6 cellular contexts compared by ENCODE assay signal in genomic region chrX:154400369-154400817, GRCh38. TPM values are rescaled to one million over a fixed set of nuclear protein-coding genes. Genes with fewer than 3 reads are reported as not detected.
A peak's percentile ranks its signal among the peaks of the same experiment; 100 is the strongest.
DNase-seq lines count a peak whose midpoint lies in the region; ATAC-seq and TF ChIP-seq lines count a peak whose summit lies in the region.
"Not testable (repeated sequence)": the region's sequence is repeated elsewhere in the genome, so short reads cannot be mapped to it uniquely, and the experiment has no call there.

No MANE protein-coding gene starts in this region.

- H3K4me2 ChIP-seq in GM23338, result 0 out of 2 replicates have a peak overlapping the region, but pooled peaks have one; percentile 90

- H3K4me3 ChIP-seq in GM23338 (peak overlapping the region; percentile 85; the same call in 1 of the 2 replicates), fibroblast of mammary gland (ENCODE audit: control insufficient read depth, low read depth, low read length) (peak overlapping the region; percentile 87)
- H3K4me3 ChIP-seq in neutrophil (ENCODE audit: low read depth in 1 of 2, low read length in 1 of 2), result not testable (repeated sequence)

- ATAC-seq in GM23338; activated naive CD8-positive, alpha-beta T cell treated with anti-CD3 and anti-CD28 coated beads, Interleukin-2, amount 50 U/mL, for 24 hours: not testable (repeated sequence)

- H3K27ac ChIP-seq in 22Rv1 (peak overlapping the region; percentile 93), GM23338 (ENCODE audit: low read depth) (peak overlapping the region; percentile 92), neutrophil (peak overlapping the region; percentile 55)

- not testable (repeated sequence) for H3K9me3 Mint-ChIP-seq in GM23338; T-helper 1 cell treated with Interleukin-12 subunit alpha and Interleukin-12 subunit beta and Interleukin-4 antibody, amounts not matched to agents 30 μg/mL and 1 μg/mL, for 36 hours; activated naive CD8-positive, alpha-beta T cell treated with anti-CD3 and anti-CD28 coated beads, Interleukin-2, amount 50 U/mL, for 24 hours

- H3K79me2 ChIP-seq in GM23338 (replicated peaks; ENCODE audit: insufficient read depth), result peaks cover 17% of the 10 kb centered on the region

- peak overlapping the region; percentile 100 for H3K4me3 Mint-ChIP-seq in GM23338
- peak overlapping the region; percentile 100 for H3K4me3 Mint-ChIP-seq in T-helper 1 cell treated with Interleukin-12 subunit alpha and Interleukin-12 subunit beta and Interleukin-4 antibody, amounts not matched to agents 30 μg/mL and 1 μg/mL, for 36 hours
- H3K4me3 Mint-ChIP-seq in activated naive CD8-positive, alpha-beta T cell treated with anti-CD3 and anti-CD28 coated beads, Interleukin-2, amount 50 U/mL, for 24 hours, result peak overlapping the region; percentile 89

- not testable (repeated sequence) for H4K20me1 ChIP-seq in GM23338 (replicated peaks; ENCODE audit: insufficient read depth)

- H2AFZ ChIP-seq in GM23338, result not testable (repeated sequence)

- H3F3A ChIP-seq in GM23338 (replicated peaks; ENCODE audit: low read depth), result peaks cover 21% of the 10 kb centered on the region

- peaks cover 13% of the 10 kb centered on the region; the same call in 2 of the 3 replicates for H3K4me1 Mint-ChIP-seq in GM23338
- H3K4me1 Mint-ChIP-seq in T-helper 1 cell treated with Interleukin-12 subunit alpha and Interleukin-12 subunit beta and Interleukin-4 antibody, amounts not matched to agents 30 μg/mL and 1 μg/mL, for 36 hours (ENCODE audit: low read depth), result peaks cover 14% of the 10 kb centered on the region
- H3K4me1 Mint-ChIP-seq in activated naive CD8-positive, alpha-beta T cell treated with anti-CD3 and anti-CD28 coated beads, Interleukin-2, amount 50 U/mL, for 24 hours, result peaks cover 22% of the 10 kb centered on the region

- H3K9me2 ChIP-seq in GM23338 (ENCODE audit: insufficient read depth), result not testable (repeated sequence)

- H3K27ac Mint-ChIP-seq in GM23338, result peak overlapping the region; percentile 65; the same call in 1 of the 2 replicates
- peak overlapping the region; percentile 49 for H3K27ac Mint-ChIP-seq in T-helper 1 cell treated with Interleukin-12 subunit alpha and Interleukin-12 subunit beta and Interleukin-4 antibody, amounts not matched to agents 30 μg/mL and 1 μg/mL, for 36 hours
- peak overlapping the region; percentile 96 for H3K27ac Mint-ChIP-seq in activated naive CD8-positive, alpha-beta T cell treated with anti-CD3 and anti-CD28 coated beads, Interleukin-2, amount 50 U/mL, for 24 hours

- TF ChIP-seq CTCF in 22Rv1 (IDR thresholded peaks at IDR 0.05); GM23338 (conservative IDR thresholded peaks at IDR 0.05; ENCODE audit: low read depth in 2 of 2); fibroblast of mammary gland (conservative IDR thresholded peaks at IDR 0.05; ENCODE audit: control insufficient read depth, insufficient read depth, low read depth, low read length); neutrophil (IDR thresholded peaks at IDR 0.05): not testable (repeated sequence)

- DNase-seq in GM23338 (ENCODE audit: low spot score); activated naive CD8-positive, alpha-beta T cell treated with anti-CD3 and anti-CD28 coated beads, Interleukin-2, amount 50 U/mL, for 24 hours; fibroblast of mammary gland (ENCODE audit: low read depth): not testable (repeated sequence)

- H3K36me3 Mint-ChIP-seq in GM23338 (ENCODE audit: low read depth), result peaks cover 36% of the 10 kb centered on the region
- H3K36me3 Mint-ChIP-seq in T-helper 1 cell treated with Interleukin-12 subunit alpha and Interleukin-12 subunit beta and Interleukin-4 antibody, amounts not matched to agents 30 μg/mL and 1 μg/mL, for 36 hours (ENCODE audit: low read depth), result peaks cover 25% of the 10 kb centered on the region
- H3K36me3 Mint-ChIP-seq in activated naive CD8-positive, alpha-beta T cell treated with anti-CD3 and anti-CD28 coated beads, Interleukin-2, amount 50 U/mL, for 24 hours (ENCODE audit: low read depth), result peaks cover 34% of the 10 kb centered on the region

- peaks cover 42% of the 10 kb centered on the region for H3K27me3 Mint-ChIP-seq in GM23338 (ENCODE audit: insufficient read depth, low read depth, poor library complexity)
- not testable (repeated sequence) for H3K27me3 Mint-ChIP-seq in T-helper 1 cell treated with Interleukin-12 subunit alpha and Interleukin-12 subunit beta and Interleukin-4 antibody, amounts not matched to agents 30 μg/mL and 1 μg/mL, for 36 hours (ENCODE audit: low read depth); activated naive CD8-positive, alpha-beta T cell treated with anti-CD3 and anti-CD28 coated beads, Interleukin-2, amount 50 U/mL, for 24 hours

- H3K9me3 ChIP-seq in neutrophil, result not testable (repeated sequence)

- H3K36me3 ChIP-seq in GM23338 (ENCODE audit: insufficient read depth), result not testable (repeated sequence)
- peaks cover 48% of the 10 kb centered on the region for H3K36me3 ChIP-seq in neutrophil

- H3K4me1 ChIP-seq in GM23338 (ENCODE audit: insufficient read depth), result not testable (repeated sequence)
- peaks cover 16 to 21% of the 10 kb centered on the region in 2 experiments for H3K4me1 ChIP-seq in neutrophil (ENCODE audit: control insufficient read depth in 1 of 2, insufficient read depth in 1 of 2, low read depth in 1 of 2, low read length in 1 of 2)

- H3K27me3 ChIP-seq in GM23338 (ENCODE audit: insufficient read depth); neutrophil: not testable (repeated sequence)

RNA-seq across cellular contexts. Expression of gene RPL10, which starts 2.2 kb away (rescaled TPM):
- total RNA-seq in GM23338 (2014; rRNA removed; shearing (Covaris generic)), result 3,338 and 4,929 TPM in 2 replicates
- polyA plus RNA-seq in GM23338 (2016; fragmentation: Nextera tagmentation; extraction: Ambion mirVana), result 1,696 and 1,721 TPM in 2 replicates

RNA-seq across cellular contexts. Expression of gene DNASE1L1, which starts 8.7 kb away (rescaled TPM):
- 16.0 and 16.1 TPM in 2 replicates for total RNA-seq in GM23338 (2014; rRNA removed; shearing (Covaris generic))
- polyA plus RNA-seq in GM23338 (2016; fragmentation: Nextera tagmentation; extraction: Ambion mirVana), result 3.3 and 4.1 TPM in 2 replicates

RNA-seq across cellular contexts. Expression of gene TAFAZZIN, which starts 10.9 kb away (rescaled TPM):
- 36.0 and 43.3 TPM in 2 replicates for total RNA-seq in GM23338 (2014; rRNA removed; shearing (Covaris generic))
- polyA plus RNA-seq in GM23338 (2016; fragmentation: Nextera tagmentation; extraction: Ambion mirVana), result 24.1 and 26.1 TPM in 2 replicates

RNA-seq across cellular contexts. Expression of gene EMD, which starts 21.3 kb away (rescaled TPM):
- total RNA-seq in GM23338 (2014; rRNA removed; shearing (Covaris generic)), result 76.0 and 78.6 TPM in 2 replicates
- polyA plus RNA-seq in GM23338 (2016; fragmentation: Nextera tagmentation; extraction: Ambion mirVana), result 74.2 and 78.3 TPM in 2 replicates

RNA-seq across cellular contexts. Expression of gene FLNA, which starts 26.0 kb away (rescaled TPM):
- 1,228 and 1,445 TPM in 2 replicates for total RNA-seq in GM23338 (2014; rRNA removed; shearing (Covaris generic))
- polyA plus RNA-seq in GM23338 (2016; fragmentation: Nextera tagmentation; extraction: Ambion mirVana), result 579 and 629 TPM in 2 replicates
